In genomic region chr10:14118953-14119352, GRCh38 we compare ENCODE assay signal across 20 cellular contexts.
DNase-seq lines count a peak whose midpoint lies in the region; ATAC-seq and TF ChIP-seq lines count a peak whose summit lies in the region.
"Had no signal": no experiment of that assay in that cellular context is flagged by ENCODE, and none has a peak within 500 bp of the region (broad histone marks: within the 10 kb centered on the region; RNA-seq: fewer than 3 reads in every experiment).

No MANE protein-coding gene starts in this region.

- no peak overlapping the region for H2AFZ ChIP-seq in PC-3 (ENCODE audit: low read length)

- H3K9me3 ChIP-seq in PC-3 (ENCODE audit: low read length): no peaks in the 10 kb centered on the region
- H3K9me3 ChIP-seq: SJCRH30 had no signal

- H3K27ac ChIP-seq in PC-3 (ENCODE audit: low read length): no peak overlapping the region
- H3K27ac ChIP-seq: C4-2B, HL-60, SJCRH30 had no signal

- ATAC-seq in activated naive CD8-positive, alpha-beta T cell treated with anti-CD3 and anti-CD28 coated beads, Interleukin-2, amount 50 U/mL, for 24 hours: peak; percentile 36
- ATAC-seq in PC-3: peak; percentile 20; the same call in 1 of the 2 replicates
- ATAC-seq in HG03280 (IDR thresholded peaks at IDR 0.05; ENCODE audit: unreplicated experiment): no peak
- ATAC-seq: HepG2, K562, T-cell had no signal

- no peak for TF ChIP-seq CTCF in PC-3 (conservative IDR thresholded peaks at IDR 0.05; ENCODE audit: low read depth, low read length)

- POLR2A ChIA-PET in PC-3 (lab: Charles Lee; ENCODE audit: unreplicated experiment): no interaction called here

- H3K4me3 ChIP-seq in PC-3 (ENCODE audit: low read length): no peak overlapping the region
- H3K4me3 ChIP-seq: K562, SJCRH30 had no signal

- H3K27ac Mint-ChIP-seq in activated naive CD8-positive, alpha-beta T cell treated with anti-CD3 and anti-CD28 coated beads, Interleukin-2, amount 50 U/mL, for 24 hours: no peak overlapping the region
- no peak overlapping the region for H3K27ac Mint-ChIP-seq in activated naive CD8-positive, alpha-beta T cell treated with anti-CD3 and anti-CD28 coated beads for 36 hours
- H3K27ac Mint-ChIP-seq: T-cell had no signal

- no peaks in the 10 kb centered on the region for H3K79me2 ChIP-seq in PC-3 (ENCODE audit: low read length)

- CTCF ChIA-PET in PC-3 (lab: Charles Lee): no interaction called here

- H3K4me3 Mint-ChIP-seq in activated naive CD8-positive, alpha-beta T cell treated with anti-CD3 and anti-CD28 coated beads, Interleukin-2, amount 50 U/mL, for 24 hours: no peak overlapping the region
- no peak overlapping the region for H3K4me3 Mint-ChIP-seq in activated naive CD8-positive, alpha-beta T cell treated with anti-CD3 and anti-CD28 coated beads for 36 hours
- H3K4me3 Mint-ChIP-seq: T-cell had no signal

- no peaks in the 10 kb centered on the region for H3K4me1 ChIP-seq in PC-3 (ENCODE audit: insufficient read depth, low read length)
- H3K4me1 ChIP-seq: SJCRH30 had no signal

- no peaks in the 10 kb centered on the region for H3F3A ChIP-seq in PC-3 (ENCODE audit: low read length, unreplicated experiment)

- intact Hi-C loops in PC-3 (cut with micrococcal nuclease): no loop called here

- no peak overlapping the region for H3K9ac ChIP-seq in PC-3 (ENCODE audit: low read length)

- BruUV-seq in PC-3 (replicated peaks; lab: Mats Ljungman, UMichigan): no TSS peak

- no peaks in the 10 kb centered on the region for H3K4me1 Mint-ChIP-seq in activated naive CD8-positive, alpha-beta T cell treated with anti-CD3 and anti-CD28 coated beads, Interleukin-2, amount 50 U/mL, for 24 hours
- H3K4me1 Mint-ChIP-seq in activated naive CD8-positive, alpha-beta T cell treated with anti-CD3 and anti-CD28 coated beads for 36 hours: no peaks in the 10 kb centered on the region
- H3K4me1 Mint-ChIP-seq: T-cell had no signal

- H3K36me3 ChIP-seq in PC-3 (ENCODE audit: low read depth, low read length): no peaks in the 10 kb centered on the region
- H3K36me3 ChIP-seq: SJCRH30 had no signal

- H4K20me1 ChIP-seq in PC-3 (ENCODE audit: low read length): no peaks in the 10 kb centered on the region

- DNase-seq in activated naive CD8-positive, alpha-beta T cell treated with anti-CD3 and anti-CD28 coated beads, Interleukin-2, amount 50 U/mL, for 24 hours: no peak
- no peak for DNase-seq in activated naive CD8-positive, alpha-beta T cell treated with anti-CD3 and anti-CD28 coated beads for 36 hours
- DNase-seq in PC-3: peak; percentile 2
- DNase-seq in kidney tubule cell (ENCODE audit: low spot score): peak; percentile 3
- no peak for DNase-seq in glomerular visceral epithelial cell (ENCODE audit: extremely low spot score)
- no peak for DNase-seq in NCI-H1048 (lab: John Stamatoyannopoulos, UW)
- DNase-seq: MM.1S, NCI-H1092, NCI-H1436, NCI-H1930, NCI-H226, NCI-H524 treated with DMSO at 0.1 percent for 48 hours, NCI-H82, SJCRH30, T-cell had no signal

- no peaks in the 10 kb centered on the region for H3K9me3 Mint-ChIP-seq in activated naive CD8-positive, alpha-beta T cell treated with anti-CD3 and anti-CD28 coated beads, Interleukin-2, amount 50 U/mL, for 24 hours
- H3K9me3 Mint-ChIP-seq in activated naive CD8-positive, alpha-beta T cell treated with anti-CD3 and anti-CD28 coated beads for 36 hours: peaks cover 1% of the 10 kb centered on the region
- H3K9me3 Mint-ChIP-seq: T-cell had no signal

- H3K27me3 Mint-ChIP-seq in activated naive CD8-positive, alpha-beta T cell treated with anti-CD3 and anti-CD28 coated beads, Interleukin-2, amount 50 U/mL, for 24 hours: no peaks in the 10 kb centered on the region
- H3K27me3 Mint-ChIP-seq in activated naive CD8-positive, alpha-beta T cell treated with anti-CD3 and anti-CD28 coated beads for 36 hours: no peaks in the 10 kb centered on the region

- no peaks in the 10 kb centered on the region for H3K36me3 Mint-ChIP-seq in activated naive CD8-positive, alpha-beta T cell treated with anti-CD3 and anti-CD28 coated beads, Interleukin-2, amount 50 U/mL, for 24 hours (ENCODE audit: low read depth)
- H3K36me3 Mint-ChIP-seq in activated naive CD8-positive, alpha-beta T cell treated with anti-CD3 and anti-CD28 coated beads for 36 hours: no peaks in the 10 kb centered on the region
- H3K36me3 Mint-ChIP-seq: T-cell had no signal

- H3K9me2 ChIP-seq in PC-3 (replicated peaks; ENCODE audit: low read length): no peaks in the 10 kb centered on the region

- H3K27me3 ChIP-seq in PC-3 (ENCODE audit: low read length): no peaks in the 10 kb centered on the region
- H3K27me3 ChIP-seq: SJCRH30 had no signal

- no peak overlapping the region for H3K4me2 ChIP-seq in PC-3 (ENCODE audit: low read length)

Comparison
In these comparisons a context has a peak if more than half of its experiments do, and no peak if none do; other contexts are left out.
1. DNase-seq: peak in PC-3 (single experiment) and kidney tubule cell (single experiment); none in activated naive CD8-positive, alpha-beta T cell treated with anti-CD3 and anti-CD28 coated beads, Interleukin-2, amount 50 U/mL, for 24 hours (single experiment), activated naive CD8-positive, alpha-beta T cell treated with anti-CD3 and anti-CD28 coated beads for 36 hours (single experiment), glomerular visceral epithelial cell (single experiment) and NCI-H1048 (single experiment).